Comparison of ENCODE assay signal across 8 cellular contexts in genomic region chr11:71420455-71421241, GRCh38. TPM values are rescaled to one million over a fixed set of nuclear protein-coding genes. Genes with fewer than 3 reads are reported as not detected.
A peak's percentile ranks its signal among the peaks of the same experiment; 100 is the strongest.
DNase-seq lines count a peak whose midpoint lies in the region; ATAC-seq and TF ChIP-seq lines count a peak whose summit lies in the region.

No MANE protein-coding gene starts in this region.

- ATAC-seq in HG02610 (IDR thresholded peaks at IDR 0.05; ENCODE audit: unreplicated experiment) (no peak), HG02678 (IDR thresholded peaks at IDR 0.05; ENCODE audit: unreplicated experiment) (no peak)
- no peak for ATAC-seq in naive thymus-derived CD4-positive, alpha-beta T cell

- no peak overlapping the region for H3K27ac Mint-ChIP-seq in nephron
- no peak overlapping the region for H3K27ac Mint-ChIP-seq in naive thymus-derived CD4-positive, alpha-beta T cell

- no peak overlapping the region for H3K4me3 ChIP-seq in DOHH2 (ENCODE audit: low read length)
- H3K4me3 ChIP-seq in HL-60 (replicated peaks; ENCODE audit: insufficient read depth, low read length), result no peak overlapping the region
- H3K4me3 ChIP-seq in OCI-LY7 (ENCODE audit: low read depth, low read length, poor library complexity, severe bottlenecking), result no peak overlapping the region
- H3K4me3 ChIP-seq in epithelial cell of proximal tubule (ENCODE audit: low read depth, low read length), result no peak overlapping the region
- no peak overlapping the region for H3K4me3 ChIP-seq in naive thymus-derived CD4-positive, alpha-beta T cell (ENCODE audit: low read length)

- no peak overlapping the region for H3K4me3 Mint-ChIP-seq in nephron
- H3K4me3 Mint-ChIP-seq in naive thymus-derived CD4-positive, alpha-beta T cell, result no peak overlapping the region

- H3K27ac ChIP-seq in DOHH2 (ENCODE audit: low read depth, low read length) (no peak overlapping the region), HL-60 (replicated peaks) (no peak overlapping the region), OCI-LY7 (ENCODE audit: low read depth, low read length, poor library complexity, severe bottlenecking) (no peak overlapping the region)
- H3K27ac ChIP-seq in naive thymus-derived CD4-positive, alpha-beta T cell (ENCODE audit: low read depth, low read length), result no peak overlapping the region

- peak; percentile 84 for TF ChIP-seq CTCF in DOHH2 (IDR thresholded peaks at IDR 0.05; ENCODE audit: low read depth, low read length, poor library complexity, severe bottlenecking)
- peak; percentile 62 for TF ChIP-seq CTCF in HL-60 (IDR thresholded peaks at IDR 0.05; ENCODE audit: insufficient read depth, low read length)
- TF ChIP-seq CTCF in OCI-LY7 (conservative IDR thresholded peaks at IDR 0.05; ENCODE audit: low read length), result peak; percentile 96
- peak; percentile 85 for TF ChIP-seq CTCF in epithelial cell of proximal tubule (conservative IDR thresholded peaks at IDR 0.05; ENCODE audit: low read depth, low read length)
- TF ChIP-seq CTCF in nephron (IDR thresholded peaks at IDR 0.05; ENCODE audit: unreplicated experiment in 3 of 3), result peak; percentile 31 to 54 (median 40)

- H3K79me2 ChIP-seq in DOHH2 (ENCODE audit: control insufficient read depth, low read length) (no peaks in the 10 kb centered on the region), OCI-LY7 (ENCODE audit: insufficient read depth, low read depth, low read length) (no peaks in the 10 kb centered on the region)

- no peaks in the 10 kb centered on the region for H3F3A ChIP-seq in DOHH2 (ENCODE audit: control insufficient read depth, insufficient read depth)

- intact Hi-C loops in OCI-LY7 (cut with micrococcal nuclease; ENCODE audit: unreplicated experiment), result loop anchor here (1.0 to 10.0 kb wide), 6 partner anchors 47 to 603 kb away; partner anchors contain the start of gene SHANK2
- intact Hi-C loops in naive thymus-derived CD4-positive, alpha-beta T cell (cut with micrococcal nuclease), result loop anchor here in 1 of 2 donors (5.0 kb wide), 1 partner anchor 608 kb away; no protein-coding TSS in a partner anchor

- H3K9me3 Mint-ChIP-seq in nephron, result no peaks in the 10 kb centered on the region
- no peaks in the 10 kb centered on the region for H3K9me3 Mint-ChIP-seq in naive thymus-derived CD4-positive, alpha-beta T cell

- H3K4me1 Mint-ChIP-seq in nephron, result peaks cover 8% of the 10 kb centered on the region
- H3K4me1 Mint-ChIP-seq in naive thymus-derived CD4-positive, alpha-beta T cell, result no peaks in the 10 kb centered on the region

- H3K4me1 ChIP-seq in DOHH2 (ENCODE audit: control insufficient read depth, low read length), result peaks cover 12% of the 10 kb centered on the region
- H3K4me1 ChIP-seq in OCI-LY7 (ENCODE audit: insufficient read depth, low read length, poor library complexity, severe bottlenecking), result peaks cover 64% of the 10 kb centered on the region
- no peaks in the 10 kb centered on the region for H3K4me1 ChIP-seq in naive thymus-derived CD4-positive, alpha-beta T cell (ENCODE audit: control insufficient read depth in 2 of 2, insufficient read depth in 2 of 2, low read length in 2 of 2)

- no peaks in the 10 kb centered on the region; the same call in 1 of the 2 replicates for H3K27me3 ChIP-seq in DOHH2 (ENCODE audit: control insufficient read depth, low read length)
- H3K27me3 ChIP-seq in HL-60 (ENCODE audit: insufficient read depth, poor library complexity, severe bottlenecking), result no peaks in the 10 kb centered on the region
- no peaks in the 10 kb centered on the region for H3K27me3 ChIP-seq in naive thymus-derived CD4-positive, alpha-beta T cell (ENCODE audit: control insufficient read depth in 2 of 2, insufficient read depth in 2 of 2, low read length in 2 of 2)

- no peaks in the 10 kb centered on the region for H3K36me3 ChIP-seq in DOHH2 (ENCODE audit: control insufficient read depth, low read length)
- no peaks in the 10 kb centered on the region for H3K36me3 ChIP-seq in OCI-LY7 (ENCODE audit: insufficient read depth, low read length)
- no peaks in the 10 kb centered on the region for H3K36me3 ChIP-seq in naive thymus-derived CD4-positive, alpha-beta T cell (ENCODE audit: control insufficient read depth in 2 of 3, insufficient read depth in 3 of 3, low read length in 3 of 3)

- H3K4me2 ChIP-seq in DOHH2 (ENCODE audit: low read length) (no peak overlapping the region), OCI-LY7 (ENCODE audit: low read length) (peak overlapping the region; percentile 16)

- peak overlapping the region; percentile 23; the same call in 1 of the 2 replicates for H2AFZ ChIP-seq in OCI-LY7 (ENCODE audit: low read length)

- peaks cover 27% of the 10 kb centered on the region for H3K27me3 Mint-ChIP-seq in nephron (ENCODE audit: low read depth)
- H3K27me3 Mint-ChIP-seq in naive thymus-derived CD4-positive, alpha-beta T cell, result peaks cover 0 to 4% (median 0%) of the 10 kb centered on the region in 5 donors

- H4K20me1 ChIP-seq in DOHH2 (ENCODE audit: control insufficient read depth, insufficient read depth, low read depth, low read length), result no peaks in the 10 kb centered on the region
- H4K20me1 ChIP-seq in OCI-LY7 (ENCODE audit: insufficient read depth, low read length), result no peaks in the 10 kb centered on the region

- no peaks in the 10 kb centered on the region for H3K36me3 Mint-ChIP-seq in nephron (ENCODE audit: low read depth)
- H3K36me3 Mint-ChIP-seq in naive thymus-derived CD4-positive, alpha-beta T cell, result no peaks in the 10 kb centered on the region

- CTCF ChIA-PET in OCI-LY7 (lab: Charles Lee; ENCODE audit: unreplicated experiment), result interaction anchor here (0.7 to 3.6 kb wide), 3 partner anchors 21 to 48 kb away, joined by 3 to 43 read pairs (median 4); no protein-coding TSS in a partner anchor
- CTCF ChIA-PET in naive thymus-derived CD4-positive, alpha-beta T cell (lab: Charles Lee), result no interaction called here

- no TSS peak for BruUV-seq in OCI-LY7 (replicated peaks; lab: Mats Ljungman, UMichigan)

- DNase-seq in HL-60 (ENCODE audit: low read depth in 1 of 2, low spot score in 1 of 2), result peak in 1 of 2 experiments; percentile 41
- peak; percentile 81 for DNase-seq in OCI-LY7 (ENCODE audit: low spot score)
- DNase-seq in epithelial cell of proximal tubule (ENCODE audit: low read depth), result peak; percentile 7
- DNase-seq in naive thymus-derived CD4-positive, alpha-beta T cell, result no peak

- no peaks in the 10 kb centered on the region for H3K9me2 ChIP-seq in DOHH2 (replicated peaks; ENCODE audit: control insufficient read depth, low read length)
- H3K9me2 ChIP-seq in OCI-LY7 (ENCODE audit: insufficient read depth, low read length), result no peaks in the 10 kb centered on the region

- POLR2A ChIA-PET in OCI-LY7 (lab: Charles Lee), result interaction anchor here (5.2 kb wide), 1 partner anchor 48 kb away, joined by 36 read pairs; no protein-coding TSS in a partner anchor
- POLR2A ChIA-PET in naive thymus-derived CD4-positive, alpha-beta T cell (lab: Charles Lee), result no interaction called here

- H3K9me3 ChIP-seq in DOHH2 (ENCODE audit: control insufficient read depth, insufficient read depth, low read length) (no peaks in the 10 kb centered on the region), OCI-LY7 (ENCODE audit: low read length) (peaks cover 3% of the 10 kb centered on the region; the same call in 1 of the 2 replicates)
- H3K9me3 ChIP-seq in naive thymus-derived CD4-positive, alpha-beta T cell (ENCODE audit: control insufficient read depth in 2 of 3, low read length in 3 of 3), result no peaks in the 10 kb centered on the region

RNA-seq across cellular contexts. Expression of gene DHCR7, which starts 27.5 kb away (rescaled TPM):
- total RNA-seq in OCI-LY7 (2014; rRNA removed; shearing (Covaris generic)), result 25.8 and 33.4 TPM in 2 replicates
- total RNA-seq in OCI-LY7 (2022) (88.5 and 110 TPM in 2 replicates), epithelial cell of proximal tubule (32.3 and 124 TPM in 2 replicates)
- total RNA-seq in naive thymus-derived CD4-positive, alpha-beta T cell, result 10 to 100 TPM; 14.7 to 46.1 (median 19.6) TPM
- polyA plus RNA-seq in naive thymus-derived CD4-positive, alpha-beta T cell, result 10 to 100 TPM; 22.2 to 25.6 TPM

RNA-seq across cellular contexts. Expression of gene NADSYN1, which starts 32.4 kb away (rescaled TPM):
- total RNA-seq in OCI-LY7 (2014; rRNA removed; shearing (Covaris generic)), result 70.9 and 85.3 TPM in 2 replicates
- total RNA-seq in OCI-LY7 (2022), result 121 and 122 TPM in 2 replicates
- 43.8 and 72.8 TPM in 2 replicates for total RNA-seq in epithelial cell of proximal tubule
- total RNA-seq in naive thymus-derived CD4-positive, alpha-beta T cell, result 100 to 1,000 TPM; 119 to 235 (median 163) TPM
- polyA plus RNA-seq in naive thymus-derived CD4-positive, alpha-beta T cell, result 10 to 100 TPM; 28.6 to 28.9 TPM

Comparison
In these comparisons a context has a peak if more than half of its experiments do, and no peak if none do; other contexts are left out.
1. CTCF ChIP-seq: peak in every context shown above with its lines; median percentile 96 in OCI-LY7; 85 in epithelial cell of proximal tubule; 84 in DOHH2; 62 in HL-60; 40 in nephron.
2. DNase-seq: peak in OCI-LY7 (single experiment) and epithelial cell of proximal tubule (single experiment); none in naive thymus-derived CD4-positive, alpha-beta T cell (0 of 9).